1 cellular context compared by ENCODE assay signal in genomic region chr11:910589-911030, GRCh38.
TF ChIP-seq lines count a peak whose summit lies in the region.

CHID1 (minus strand) TSS chr11:910810; CDS start chr11:904816, 5,994 bp downstream.

TF ChIP-seq in HepG2, 621 proteins besides CTCF, POLR2A, EP300 and RAD21 (continued from another document and continues in another):
- TF ChIP-seq SPEN (CRISPR knock-in tag; IDR thresholded peaks at IDR 0.05; ENCODE audit: low read depth) = peak; percentile 85
- TF ChIP-seq ATRX (CRISPR knock-in tag; IDR thresholded peaks at IDR 0.05; ENCODE audit: borderline replicate concordance) = no peak
- TF ChIP-seq ZFP1 (CRISPR knock-in tag; IDR thresholded peaks at IDR 0.05) = no peak
- no peak for TF ChIP-seq ATM (IDR thresholded peaks at IDR 0.05; ENCODE audit: borderline replicate concordance)
- peak; percentile 60; the same call in 1 of the 2 replicates for TF ChIP-seq ZNF724P (CRISPR knock-in tag; IDR thresholded peaks at IDR 0.05; ENCODE audit: borderline replicate concordance)
- peak; percentile 80; the same call in 1 of the 2 replicates for TF ChIP-seq ZC3H13 (CRISPR knock-in tag; IDR thresholded peaks at IDR 0.05)
- TF ChIP-seq ZNF891 (CRISPR knock-in tag; IDR thresholded peaks at IDR 0.05) = no peak
- no peak for TF ChIP-seq NCOA2 (CRISPR knock-in tag; IDR thresholded peaks at IDR 0.05)
- no peak for TF ChIP-seq ZNF556 (CRISPR knock-in tag; IDR thresholded peaks at IDR 0.05; ENCODE audit: borderline replicate concordance)
- no peak for TF ChIP-seq ZNF263 (CRISPR knock-in tag; IDR thresholded peaks at IDR 0.05)
- no peak for TF ChIP-seq ZNF558 (CRISPR knock-in tag; IDR thresholded peaks at IDR 0.05; ENCODE audit: borderline replicate concordance)
- no peak for TF ChIP-seq RNF2 (conservative IDR thresholded peaks at IDR 0.05; ENCODE audit: low read depth)
- no peak for TF ChIP-seq ZBED4 (CRISPR knock-in tag; IDR thresholded peaks at IDR 0.05; ENCODE audit: borderline replicate concordance)
- peak; percentile 90 for TF ChIP-seq KDM5A (IDR thresholded peaks at IDR 0.05; ENCODE audit: borderline replicate concordance, low read length)
- TF ChIP-seq ZSCAN22 (CRISPR knock-in tag; IDR thresholded peaks at IDR 0.05) = no peak
- TF ChIP-seq CHD4 (IDR thresholded peaks at IDR 0.05; ENCODE audit: borderline replicate concordance, low read length) = no peak
- TF ChIP-seq ZNF775 (CRISPR knock-in tag; IDR thresholded peaks at IDR 0.05; ENCODE audit: borderline replicate concordance) = no peak
- no peak for TF ChIP-seq MTA3 (CRISPR knock-in tag; IDR thresholded peaks at IDR 0.05)
- TF ChIP-seq POLR2AphosphoS2 (IDR thresholded peaks at IDR 0.05; ENCODE audit: low read depth, low read length) = no peak
- no peak for TF ChIP-seq ZNF407 (CRISPR knock-in tag; IDR thresholded peaks at IDR 0.05; ENCODE audit: not compliant biosample characterization)
- no peak for TF ChIP-seq CEBPZ (IDR thresholded peaks at IDR 0.05; ENCODE audit: low read length)
- no peak for TF ChIP-seq ZNF18 (CRISPR knock-in tag; IDR thresholded peaks at IDR 0.05; ENCODE audit: insufficient replicate concordance)
- TF ChIP-seq ZNF543 (CRISPR knock-in tag; IDR thresholded peaks at IDR 0.05) = no peak
- TF ChIP-seq ZBTB14 (CRISPR knock-in tag; IDR thresholded peaks at IDR 0.05) = peak; percentile 76
- no peak for TF ChIP-seq FOXO4 (CRISPR knock-in tag; conservative IDR thresholded peaks at IDR 0.05)
- no peak for TF ChIP-seq CEBPG (CRISPR knock-in tag; IDR thresholded peaks at IDR 0.05)
- no peak for TF ChIP-seq RELA (CRISPR knock-in tag; IDR thresholded peaks at IDR 0.05)
- no peak for TF ChIP-seq JUN (CRISPR knock-in tag; IDR thresholded peaks at IDR 0.05)
- TF ChIP-seq ZBTB43 (CRISPR knock-in tag; conservative IDR thresholded peaks at IDR 0.05) = no peak
- TF ChIP-seq SYNCRIP (IDR thresholded peaks at IDR 0.05; ENCODE audit: insufficient read depth, low read depth, low read length) = no peak
- TF ChIP-seq ZNF790 (CRISPR knock-in tag; IDR thresholded peaks at IDR 0.05; ENCODE audit: borderline replicate concordance) = no peak
- no peak for TF ChIP-seq ZBTB33 (CRISPR knock-in tag; IDR thresholded peaks at IDR 0.05)
- no peak for TF ChIP-seq ZNF441 (CRISPR knock-in tag; IDR thresholded peaks at IDR 0.05; ENCODE audit: borderline replicate concordance)
- no peak for TF ChIP-seq ATF5 (CRISPR knock-in tag; IDR thresholded peaks at IDR 0.05; ENCODE audit: low read depth)
